ENCODE assay signal across 1 cellular context in genomic region chr18:79068946-79069791, GRCh38.
TF ChIP-seq lines count a peak whose summit lies in the region.

Gene ATP9B, plus strand, starts transcription at chr18:79069394. Its CDS starts 17 bp downstream, at chr18:79069411.

TF ChIP-seq in HEK293, 187 proteins besides CTCF, POLR2A, EP300 and RAD21 (continued from another document):
- TF ChIP-seq ZBTB26 (tag by site-specific recombination; optimal IDR thresholded peaks at IDR 0.05) (peak; percentile 70), GLI4 (tag by site-specific recombination; IDR thresholded peaks at IDR 0.05) (no peak), ZNF610 (tag by site-specific recombination; IDR thresholded peaks at IDR 0.05; ENCODE audit: borderline replicate concordance) (peak; percentile 55; the same call in 1 of the 2 replicates), KLF10 (tag by site-specific recombination; IDR thresholded peaks at IDR 0.05) (peak; percentile 74), ZNF670 (tag by site-specific recombination; IDR thresholded peaks at IDR 0.05; ENCODE audit: low read depth) (no peak), ZNF626 (tag by site-specific recombination; IDR thresholded peaks at IDR 0.05) (no peak; the same call in 1 of the 2 replicates), ZNF707 (tag by site-specific recombination; IDR thresholded peaks at IDR 0.05) (no peak), ZNF585B (tag by site-specific recombination; IDR thresholded peaks at IDR 0.05) (no peak), ZNF184 (tag by site-specific recombination; IDR thresholded peaks at IDR 0.05) (no peak), ZNF792 (tag by site-specific recombination; IDR thresholded peaks at IDR 0.05) (no peak), ZNF624 (tag by site-specific recombination; IDR thresholded peaks at IDR 0.05) (no peak), MEIS1 (CRISPR knock-in tag; IDR thresholded peaks at IDR 0.05; ENCODE audit: borderline replicate concordance) (no peak), ZNF555 (tag by site-specific recombination; conservative IDR thresholded peaks at IDR 0.05) (no peak), BCL11A (tag by site-specific recombination; IDR thresholded peaks at IDR 0.05; ENCODE audit: low read depth) (no peak), SP3 (tag by site-specific recombination; IDR thresholded peaks at IDR 0.05) (peak; percentile 98), ZNF362 (tag by site-specific recombination; IDR thresholded peaks at IDR 0.05) (no peak), ZNF19 (tag by site-specific recombination; IDR thresholded peaks at IDR 0.05; ENCODE audit: low read depth) (no peak), ZNF529 (tag by site-specific recombination; IDR thresholded peaks at IDR 0.05; ENCODE audit: insufficient replicate concordance) (no peak), KLF16 (tag by site-specific recombination; IDR thresholded peaks at IDR 0.05) (peak; percentile 90), ZNF354C (tag by site-specific recombination; IDR thresholded peaks at IDR 0.05; ENCODE audit: borderline replicate concordance, low read depth) (no peak), ZNF596 (tag by site-specific recombination; IDR thresholded peaks at IDR 0.05) (0 out of 2 replicates have a peak, but pooled peaks have one; percentile 41), ZNF580 (tag by site-specific recombination; IDR thresholded peaks at IDR 0.05) (no peak), ZFP37 (tag by site-specific recombination; IDR thresholded peaks at IDR 0.05) (no peak), ZNF121 (tag by site-specific recombination; IDR thresholded peaks at IDR 0.05) (no peak), IKZF3 (tag by site-specific recombination; IDR thresholded peaks at IDR 0.05) (0 out of 2 replicates have a peak, but pooled peaks have one; percentile 4), ZFHX2 (tag by site-specific recombination; conservative IDR thresholded peaks at IDR 0.05) (peak; percentile 90), GLIS2 (tag by site-specific recombination; IDR thresholded peaks at IDR 0.05) (peak; percentile 65; the same call in 1 of the 2 replicates), SALL2 (tag by site-specific recombination; IDR thresholded peaks at IDR 0.05; ENCODE audit: borderline replicate concordance) (no peak; the same call in 1 of the 2 replicates), INSM2 (tag by site-specific recombination; IDR thresholded peaks at IDR 0.05) (no peak; the same call in 1 of the 2 replicates), ZNF433 (tag by site-specific recombination; IDR thresholded peaks at IDR 0.05; ENCODE audit: low read depth) (no peak), ZNF530 (tag by site-specific recombination; IDR thresholded peaks at IDR 0.05; ENCODE audit: low read depth) (no peak), ZNF24 (tag by site-specific recombination; IDR thresholded peaks at IDR 0.05) (no peak), ZSCAN30 (tag by site-specific recombination; IDR thresholded peaks at IDR 0.05) (peak; percentile 82; the same call in 1 of the 2 replicates), ZNF654 (tag by site-specific recombination; IDR thresholded peaks at IDR 0.05; ENCODE audit: low read depth) (no peak), GLIS1 (tag by site-specific recombination; IDR thresholded peaks at IDR 0.05) (peak; percentile 76)
- TF ChIP-seq, protein P1, sequence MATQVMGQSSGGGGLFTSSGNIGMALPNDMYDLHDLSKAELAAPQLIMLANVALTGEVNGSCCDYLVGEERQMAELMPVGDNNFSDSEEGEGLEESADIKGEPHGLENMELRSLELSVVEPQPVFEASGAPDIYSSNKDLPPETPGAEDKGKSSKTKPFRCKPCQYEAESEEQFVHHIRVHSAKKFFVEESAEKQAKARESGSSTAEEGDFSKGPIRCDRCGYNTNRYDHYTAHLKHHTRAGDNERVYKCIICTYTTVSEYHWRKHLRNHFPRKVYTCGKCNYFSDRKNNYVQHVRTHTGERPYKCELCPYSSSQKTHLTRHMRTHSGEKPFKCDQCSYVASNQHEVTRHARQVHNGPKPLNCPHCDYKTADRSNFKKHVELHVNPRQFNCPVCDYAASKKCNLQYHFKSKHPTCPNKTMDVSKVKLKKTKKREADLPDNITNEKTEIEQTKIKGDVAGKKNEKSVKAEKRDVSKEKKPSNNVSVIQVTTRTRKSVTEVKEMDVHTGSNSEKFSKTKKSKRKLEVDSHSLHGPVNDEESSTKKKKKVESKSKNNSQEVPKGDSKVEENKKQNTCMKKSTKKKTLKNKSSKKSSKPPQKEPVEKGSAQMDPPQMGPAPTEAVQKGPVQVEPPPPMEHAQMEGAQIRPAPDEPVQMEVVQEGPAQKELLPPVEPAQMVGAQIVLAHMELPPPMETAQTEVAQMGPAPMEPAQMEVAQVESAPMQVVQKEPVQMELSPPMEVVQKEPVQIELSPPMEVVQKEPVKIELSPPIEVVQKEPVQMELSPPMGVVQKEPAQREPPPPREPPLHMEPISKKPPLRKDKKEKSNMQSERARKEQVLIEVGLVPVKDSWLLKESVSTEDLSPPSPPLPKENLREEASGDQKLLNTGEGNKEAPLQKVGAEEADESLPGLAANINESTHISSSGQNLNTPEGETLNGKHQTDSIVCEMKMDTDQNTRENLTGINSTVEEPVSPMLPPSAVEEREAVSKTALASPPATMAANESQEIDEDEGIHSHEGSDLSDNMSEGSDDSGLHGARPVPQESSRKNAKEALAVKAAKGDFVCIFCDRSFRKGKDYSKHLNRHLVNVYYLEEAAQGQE (tag by site-specific recombination; IDR thresholded peaks at IDR 0.05), result no peak
- TF ChIP-seq, protein P2, sequence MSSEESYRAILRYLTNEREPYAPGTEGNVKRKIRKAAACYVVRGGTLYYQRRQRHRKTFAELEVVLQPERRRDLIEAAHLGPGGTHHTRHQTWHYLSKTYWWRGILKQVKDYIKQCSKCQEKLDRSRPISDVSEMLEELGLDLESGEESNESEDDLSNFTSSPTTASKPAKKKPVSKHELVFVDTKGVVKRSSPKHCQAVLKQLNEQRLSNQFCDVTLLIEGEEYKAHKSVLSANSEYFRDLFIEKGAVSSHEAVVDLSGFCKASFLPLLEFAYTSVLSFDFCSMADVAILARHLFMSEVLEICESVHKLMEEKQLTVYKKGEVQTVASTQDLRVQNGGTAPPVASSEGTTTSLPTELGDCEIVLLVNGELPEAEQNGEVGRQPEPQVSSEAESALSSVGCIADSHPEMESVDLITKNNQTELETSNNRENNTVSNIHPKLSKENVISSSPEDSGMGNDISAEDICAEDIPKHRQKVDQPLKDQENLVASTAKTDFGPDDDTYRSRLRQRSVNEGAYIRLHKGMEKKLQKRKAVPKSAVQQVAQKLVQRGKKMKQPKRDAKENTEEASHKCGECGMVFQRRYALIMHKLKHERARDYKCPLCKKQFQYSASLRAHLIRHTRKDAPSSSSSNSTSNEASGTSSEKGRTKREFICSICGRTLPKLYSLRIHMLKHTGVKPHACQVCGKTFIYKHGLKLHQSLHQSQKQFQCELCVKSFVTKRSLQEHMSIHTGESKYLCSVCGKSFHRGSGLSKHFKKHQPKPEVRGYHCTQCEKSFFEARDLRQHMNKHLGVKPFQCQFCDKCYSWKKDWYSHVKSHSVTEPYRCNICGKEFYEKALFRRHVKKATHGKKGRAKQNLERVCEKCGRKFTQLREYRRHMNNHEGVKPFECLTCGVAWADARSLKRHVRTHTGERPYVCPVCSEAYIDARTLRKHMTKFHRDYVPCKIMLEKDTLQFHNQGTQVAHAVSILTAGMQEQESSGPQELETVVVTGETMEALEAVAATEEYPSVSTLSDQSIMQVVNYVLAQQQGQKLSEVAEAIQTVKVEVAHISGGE (tag by site-specific recombination; conservative IDR thresholded peaks at IDR 0.05; ENCODE audit: low read depth), result 0 out of 2 replicates have a peak, but pooled peaks have one; percentile 34
- TF ChIP-seq, protein P3, sequence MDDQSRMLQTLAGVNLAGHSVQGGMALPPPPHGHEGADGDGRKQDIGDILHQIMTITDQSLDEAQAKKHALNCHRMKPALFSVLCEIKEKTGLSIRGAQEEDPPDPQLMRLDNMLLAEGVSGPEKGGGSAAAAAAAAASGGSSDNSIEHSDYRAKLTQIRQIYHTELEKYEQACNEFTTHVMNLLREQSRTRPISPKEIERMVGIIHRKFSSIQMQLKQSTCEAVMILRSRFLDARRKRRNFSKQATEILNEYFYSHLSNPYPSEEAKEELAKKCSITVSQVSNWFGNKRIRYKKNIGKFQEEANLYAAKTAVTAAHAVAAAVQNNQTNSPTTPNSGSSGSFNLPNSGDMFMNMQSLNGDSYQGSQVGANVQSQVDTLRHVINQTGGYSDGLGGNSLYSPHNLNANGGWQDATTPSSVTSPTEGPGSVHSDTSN (CRISPR knock-in tag; IDR thresholded peaks at IDR 0.05), result peak; percentile 86
- TF ChIP-seq, protein P4, sequence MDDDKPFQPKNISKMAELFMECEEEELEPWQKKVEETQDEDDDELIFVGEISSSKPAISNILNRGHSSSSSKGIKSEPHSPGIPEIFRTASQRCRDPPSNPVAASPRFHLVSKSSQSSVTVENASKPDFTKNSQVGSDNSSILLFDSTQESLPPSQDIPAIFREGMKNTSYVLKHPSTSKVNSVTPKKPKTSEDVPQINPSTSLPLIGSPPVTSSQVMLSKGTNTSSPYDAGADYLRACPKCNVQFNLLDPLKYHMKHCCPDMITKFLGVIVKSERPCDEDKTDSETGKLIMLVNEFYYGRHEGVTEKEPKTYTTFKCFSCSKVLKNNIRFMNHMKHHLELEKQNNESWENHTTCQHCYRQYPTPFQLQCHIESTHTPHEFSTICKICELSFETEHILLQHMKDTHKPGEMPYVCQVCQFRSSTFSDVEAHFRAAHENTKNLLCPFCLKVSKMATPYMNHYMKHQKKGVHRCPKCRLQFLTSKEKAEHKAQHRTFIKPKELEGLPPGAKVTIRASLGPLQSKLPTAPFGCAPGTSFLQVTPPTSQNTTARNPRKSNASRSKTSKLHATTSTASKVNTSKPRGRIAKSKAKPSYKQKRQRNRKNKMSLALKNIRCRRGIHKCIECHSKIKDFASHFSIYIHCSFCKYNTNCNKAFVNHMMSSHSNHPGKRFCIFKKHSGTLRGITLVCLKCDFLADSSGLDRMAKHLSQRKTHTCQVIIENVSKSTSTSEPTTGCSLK (tag by site-specific recombination; IDR thresholded peaks at IDR 0.05), result no peak
